In genomic region chr19:40366697-40367561, GRCh38 we compare ENCODE assay signal across 13 cellular contexts. TPM values are rescaled to one million over a fixed set of nuclear protein-coding genes. Genes with fewer than 3 reads are reported as not detected.
DNase-seq lines count a peak whose midpoint lies in the region; ATAC-seq and TF ChIP-seq lines count a peak whose summit lies in the region.
"Had no signal": no experiment of that assay in that cellular context is flagged by ENCODE, and none has a peak within 500 bp of the region (broad histone marks: within the 10 kb centered on the region; RNA-seq: fewer than 3 reads in every experiment).

No MANE protein-coding gene starts in this region.

- H3K4me1 Mint-ChIP-seq in endodermal cell (peaks cover 4% of the 10 kb centered on the region), natural killer cell (peaks cover 26 to 27% of the 10 kb centered on the region in 2 donors)

- intact Hi-C loops in natural killer cell (cut with micrococcal nuclease): no loop called here

- ATAC-seq in natural killer cell (no peak), GM18517 (IDR thresholded peaks at IDR 0.05; ENCODE audit: unreplicated experiment) (no peak), HG02852 (IDR thresholded peaks at IDR 0.05; ENCODE audit: unreplicated experiment) (no peak), HG03108 (IDR thresholded peaks at IDR 0.05; ENCODE audit: unreplicated experiment) (no peak)

- peak overlapping the region; percentile 70 for H3K27ac ChIP-seq in endodermal cell (ENCODE audit: low read depth, low read length)
- H3K27ac ChIP-seq: thoracic aorta had no signal

- H3K9me3 ChIP-seq in BE2C (no peaks in the 10 kb centered on the region), NT2/D1 (ENCODE audit: insufficient read depth, low read length) (no peaks in the 10 kb centered on the region), endodermal cell (ENCODE audit: control insufficient read depth, low read length) (no peaks in the 10 kb centered on the region)
- H3K9me3 ChIP-seq: thoracic aorta had no signal

- H3K36me3 ChIP-seq in BE2C: peaks cover 21% of the 10 kb centered on the region
- peaks cover 47% of the 10 kb centered on the region for H3K36me3 ChIP-seq in NT2/D1 (ENCODE audit: insufficient read depth, insufficient read length, low read length)
- peaks cover 37% of the 10 kb centered on the region for H3K36me3 ChIP-seq in endodermal cell (ENCODE audit: control insufficient read depth, insufficient read depth, low read length)

- 48 to 59% methylated on average over 14 to 27 of the region's 27 CpGs for whole genome bisulfite sequencing in endodermal cell (ENCODE audit: insufficient coverage in 1 of 2, insufficient read length in 1 of 2), 2 experiments

- H3K27ac Mint-ChIP-seq in endodermal cell (peak overlapping the region; percentile 70), natural killer cell (peak overlapping the region in 1 of 2 donors; percentile 22)
- H3K27ac Mint-ChIP-seq: activated T-cell treated with anti-CD3 and anti-CD28 coated beads, Interleukin-2, amount 50 U/mL, for 24 hours; CD8-positive, alpha-beta memory T cell had no signal

- peak; percentile 41 for TF ChIP-seq CTCF in BE2C (IDR thresholded peaks at IDR 0.05; ENCODE audit: low read depth, low read length)
- TF ChIP-seq CTCF in endodermal cell (conservative IDR thresholded peaks at IDR 0.05): peak; percentile 47
- TF ChIP-seq CTCF in natural killer cell (IDR thresholded peaks at IDR 0.05): no peak

- peaks cover 5% of the 10 kb centered on the region for H3K27me3 Mint-ChIP-seq in endodermal cell (ENCODE audit: insufficient read depth)
- no peaks in the 10 kb centered on the region for H3K27me3 Mint-ChIP-seq in natural killer cell (ENCODE audit: low read depth in 2 of 2)
- H3K27me3 Mint-ChIP-seq: activated T-cell treated with anti-CD3 and anti-CD28 coated beads, Interleukin-2, amount 50 U/mL, for 24 hours; CD8-positive, alpha-beta memory T cell had no signal

- H3K4me3 Mint-ChIP-seq in endodermal cell (peak overlapping the region; percentile 61), natural killer cell (peak overlapping the region; percentile 7)
- H3K4me3 Mint-ChIP-seq: activated T-cell treated with anti-CD3 and anti-CD28 coated beads, Interleukin-2, amount 50 U/mL, for 24 hours; CD8-positive, alpha-beta memory T cell had no signal

- H3K4me3 ChIP-seq in BE2C (ENCODE audit: low read depth, low read length) (peak overlapping the region; percentile 53), NT2/D1 (ENCODE audit: insufficient read length, low read depth) (peak overlapping the region; percentile 54), endodermal cell (ENCODE audit: low read length) (peak overlapping the region; percentile 86)

- DNase-seq in BE2C (peak; percentile 80), NT2/D1 (ENCODE audit: low read depth, low spot score) (peak; percentile 35), endodermal cell (peak; percentile 88), natural killer cell (no peak), SHP77 (lab: John Stamatoyannopoulos, UW) (no peak)
- DNase-seq: activated T-cell treated with anti-CD3 and anti-CD28 coated beads, Interleukin-2, amount 50 U/mL, for 24 hours; CD8-positive, alpha-beta memory T cell; NCI-H446 had no signal

- peaks cover 32% of the 10 kb centered on the region for H3K36me3 Mint-ChIP-seq in endodermal cell (ENCODE audit: low read depth)
- H3K36me3 Mint-ChIP-seq in natural killer cell: no peaks in the 10 kb centered on the region

- H3K4me1 ChIP-seq in BE2C: peaks cover 12% of the 10 kb centered on the region
- H3K4me1 ChIP-seq in NT2/D1 (ENCODE audit: insufficient read depth, insufficient read length): peaks cover 9% of the 10 kb centered on the region
- H3K4me1 ChIP-seq in endodermal cell (ENCODE audit: control insufficient read depth, insufficient read depth, low read length): no peaks in the 10 kb centered on the region

- peak overlapping the region; percentile 83 for H3K9ac ChIP-seq in NT2/D1 (ENCODE audit: insufficient read length, low read depth)
- H3K9ac ChIP-seq in endodermal cell (ENCODE audit: extremely low read depth, low read length, poor library complexity, severe bottlenecking): peak overlapping the region; percentile 66

- H3K27me3 ChIP-seq in BE2C (no peaks in the 10 kb centered on the region), NT2/D1 (ENCODE audit: insufficient read depth, insufficient read length) (no peaks in the 10 kb centered on the region), endodermal cell (ENCODE audit: control insufficient read depth, insufficient read depth, low read length, poor library complexity, severe bottlenecking) (no peaks in the 10 kb centered on the region)

- no peaks in the 10 kb centered on the region for H3K9me3 Mint-ChIP-seq in endodermal cell
- no peaks in the 10 kb centered on the region for H3K9me3 Mint-ChIP-seq in natural killer cell
- H3K9me3 Mint-ChIP-seq: activated T-cell treated with anti-CD3 and anti-CD28 coated beads, Interleukin-2, amount 50 U/mL, for 24 hours; CD8-positive, alpha-beta memory T cell had no signal

RNA-seq across cellular contexts. Expression of gene PLD3, which starts 18.4 kb away (rescaled TPM):
- 820 TPM for polyA plus RNA-seq in BE2C (2012; ENCODE audit: insufficient read depth, insufficient read length, low read depth)
- total RNA-seq in endodermal cell: 100 to 1,000 TPM; 177 to 240 TPM
- polyA plus RNA-seq in endodermal cell (2013, experiment 1 of 2): 271 TPM
- 260 TPM for polyA plus RNA-seq in endodermal cell (2013, experiment 2 of 2)
- total RNA-seq in natural killer cell: 100 to 1,000 TPM; 107 to 140 (median 109) TPM

RNA-seq across cellular contexts. Expression of gene C19orf47, which starts 18.7 kb away (rescaled TPM):
- 42.7 TPM for polyA plus RNA-seq in BE2C (2012; ENCODE audit: insufficient read depth, insufficient read length, low read depth)
- total RNA-seq in endodermal cell (10 to 100 TPM; 15.6 to 18.1 TPM), natural killer cell (10 to 100 TPM; 15.2 to 20.2 (median 16.1) TPM)
- 13.5 TPM for polyA plus RNA-seq in endodermal cell (2013, experiment 1 of 2)
- polyA plus RNA-seq in endodermal cell (2013, experiment 2 of 2): 12.8 TPM

RNA-seq across cellular contexts. Expression of gene HIPK4, which starts 23.1 kb away (rescaled TPM):
- polyA plus RNA-seq in BE2C (2012; ENCODE audit: insufficient read depth, insufficient read length, low read depth): not detected
- total RNA-seq in endodermal cell: under 1 TPM in 1 of 2 donors, not detected in 1; 0.31 TPM
- 0.14 TPM for polyA plus RNA-seq in endodermal cell (2013, experiment 1 of 2)
- 0.29 TPM for polyA plus RNA-seq in endodermal cell (2013, experiment 2 of 2)
- under 1 TPM in 2 of 3 donors, not detected in 1; 0.14 to 0.29 TPM for total RNA-seq in natural killer cell
- total RNA-seq: CD8-positive, alpha-beta memory T cell; endothelial cell of umbilical vein; thoracic aorta had no signal
- polyA plus RNA-seq: CD8-positive, alpha-beta memory T cell had no signal

RNA-seq across cellular contexts. Expression of gene PRX, which starts 46.2 kb away (rescaled TPM):
- 0.62 TPM for polyA plus RNA-seq in BE2C (2012; ENCODE audit: insufficient read depth, insufficient read length, low read depth)
- total RNA-seq in endodermal cell (1 to 10 TPM; 3.3 to 6.4 TPM), natural killer cell (1 to 10 TPM; 2.0 to 3.8 (median 3.7) TPM)
- 4.4 TPM for polyA plus RNA-seq in endodermal cell (2013, experiment 1 of 2)
- 3.6 TPM for polyA plus RNA-seq in endodermal cell (2013, experiment 2 of 2)

RNA-seq across cellular contexts. Expression of gene SERTAD1, which starts 58.9 kb away (rescaled TPM):
- 18.5 TPM for polyA plus RNA-seq in BE2C (2012; ENCODE audit: insufficient read depth, insufficient read length, low read depth)
- 1 to 10 TPM; 4.0 to 4.5 TPM for total RNA-seq in endodermal cell
- 3.9 TPM for polyA plus RNA-seq in endodermal cell (2013, experiment 1 of 2)
- polyA plus RNA-seq in endodermal cell (2013, experiment 2 of 2): 4.5 TPM
- 10 to 100 TPM; 31.2 to 53.5 (median 38.7) TPM for total RNA-seq in natural killer cell

Comparison
In these comparisons a context has a peak if more than half of its experiments do, and no peak if none do; other contexts are left out.
1. DNase-seq: peak in BE2C (single experiment), NT2/D1 (single experiment) and endodermal cell (single experiment); none in natural killer cell (single experiment) and SHP77 (0 of 2).
2. Peak in every context shown above with its lines, with median percentiles within 50 percentile points of each other: H3K4me3 ChIP-seq.